Comparison of ENCODE assay signal across 1 cellular context in the genomic region with DNA sequence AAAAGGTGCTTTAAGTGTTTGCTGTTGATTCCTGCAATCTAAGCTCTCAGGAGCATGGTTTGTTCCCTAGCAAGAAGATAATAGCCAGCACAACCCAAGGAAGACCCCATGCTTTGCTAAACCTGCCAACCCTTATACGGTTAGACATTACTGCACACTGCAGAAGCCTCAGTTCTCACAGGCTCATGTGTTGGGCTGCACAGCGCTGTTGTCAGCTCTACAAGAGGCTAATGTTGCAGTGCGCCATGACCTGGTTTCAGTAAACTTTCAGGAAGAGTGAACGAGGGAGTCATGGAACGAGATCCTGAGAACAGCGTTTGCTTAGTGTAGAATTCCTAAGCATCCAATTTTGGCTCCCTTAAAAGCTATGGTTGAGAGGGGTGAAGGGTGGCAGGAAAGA.
TF ChIP-seq lines count a peak whose summit lies in the region.

No MANE protein-coding gene starts in this region.

TF ChIP-seq in H1, 55 proteins besides CTCF, POLR2A, EP300 and RAD21 (continued from another document):
- TF ChIP-seq, protein P1, sequence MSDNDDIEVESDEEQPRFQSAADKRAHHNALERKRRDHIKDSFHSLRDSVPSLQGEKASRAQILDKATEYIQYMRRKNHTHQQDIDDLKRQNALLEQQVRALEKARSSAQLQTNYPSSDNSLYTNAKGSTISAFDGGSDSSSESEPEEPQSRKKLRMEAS (IDR thresholded peaks at IDR 0.05): no peak
- TF ChIP-seq GTF2F1 (IDR thresholded peaks at IDR 0.05; ENCODE audit: borderline replicate concordance, low read depth, low read length) (no peak), CREB1 (IDR thresholded peaks at IDR 0.05) (no peak), PHF8 (conservative IDR thresholded peaks at IDR 0.05; ENCODE audit: low read depth, low read length) (no peak)
